Comparison of ENCODE assay signal across 10 cellular contexts in the genomic region with DNA sequence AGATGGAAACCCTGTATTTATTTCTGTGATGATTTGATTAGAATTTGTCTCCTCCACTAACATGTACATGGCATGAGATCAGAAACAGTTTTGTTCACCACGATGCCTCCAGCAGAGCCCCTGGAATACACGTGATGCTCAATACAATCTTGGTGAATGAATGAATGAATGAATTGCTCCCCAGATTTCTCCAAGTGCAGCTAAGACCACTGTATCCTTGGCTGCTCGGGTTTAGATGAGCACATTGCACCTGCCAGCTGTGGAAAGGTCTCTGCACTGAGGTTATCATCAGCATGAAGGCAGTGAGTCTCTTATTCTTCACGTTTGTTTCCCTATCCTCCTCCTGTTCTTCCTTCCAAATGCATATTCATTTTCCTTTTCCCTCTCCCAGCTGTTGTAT. TPM values are rescaled to one million over a fixed set of nuclear protein-coding genes. Genes with fewer than 3 reads are reported as not detected.
DNase-seq lines count a peak whose midpoint lies in the region; ATAC-seq and TF ChIP-seq lines count a peak whose summit lies in the region.
"Had no signal": no experiment of that assay in that cellular context is flagged by ENCODE, and none has a peak within 500 bp of the region (broad histone marks: within the 10 kb centered on the region; RNA-seq: fewer than 3 reads in every experiment).

No MANE protein-coding gene starts in this region.

- peak overlapping the region; percentile 99 for H3K4ac ChIP-seq in IMR-90 (ENCODE audit: low read depth, low read length)

- peak overlapping the region; percentile 66 for H2AFZ ChIP-seq in IMR-90 (replicated peaks; ENCODE audit: low read length, poor library complexity)

- peak overlapping the region; percentile 83 for H2AK9ac ChIP-seq in IMR-90 (replicated peaks; ENCODE audit: low read depth, low read length, poor library complexity)

- peak overlapping the region; percentile 98 for H2BK15ac ChIP-seq in IMR-90 (ENCODE audit: low read depth, low read length)

- WGBS in IMR-90 (ENCODE audit: extremely low coverage in 2 of 2, insufficient read length in 1 of 2), 2 experiments = no CpG with 5 or more reads among the region's 4 CpGs

- TF ChIP-seq CTCF in IMR-90 (conservative IDR thresholded peaks at IDR 0.05; ENCODE audit: low read depth, low read length) (no peak), natural killer cell (IDR thresholded peaks at IDR 0.05) (no peak)

- peak overlapping the region; percentile 99 for H2BK20ac ChIP-seq in IMR-90 (ENCODE audit: low read depth, low read length)

- peaks cover 31% of the 10 kb centered on the region for H3K9me1 ChIP-seq in IMR-90 (ENCODE audit: insufficient read depth, low read length)

- H3K27ac Mint-ChIP-seq in CD4-positive, alpha-beta memory T cell = peak overlapping the region; percentile 60 to 98 (median 96)
- H3K27ac Mint-ChIP-seq in activated naive CD4-positive, alpha-beta T cell treated with anti-CD3 and anti-CD28 coated beads, Interleukin-2, amount 50 U/mL, for 72 hours = peak overlapping the region; percentile 84
- peak overlapping the region; percentile 71 to 85 for H3K27ac Mint-ChIP-seq in natural killer cell

- H3K79me1 ChIP-seq in IMR-90 (ENCODE audit: low read depth in 1 of 2, low read length in 2 of 2) = peaks cover 35 to 73% of the 10 kb centered on the region in 2 experiments

- POLR2A ChIA-PET in CD4-positive, alpha-beta memory T cell (lab: Charles Lee; ENCODE audit: partially characterized antibody) = interaction anchor here (1.0 to 7.2 kb wide), 5 partner anchors 9 to 39 kb away, joined by 3 to 36 read pairs (median 8); partner anchors contain the start of genes AURKA, CASS4, CSTF1 and RTF2
- POLR2A ChIA-PET in IMR-90 (lab: Charles Lee; ENCODE audit: unreplicated experiment) = interaction anchor here (1.0 kb wide), 1 partner anchor 18 kb away, joined by 4 read pairs; the partner anchor contains the start of gene CASS4

- H3K9me3 Mint-ChIP-seq in CD4-positive, alpha-beta memory T cell = peaks cover 0 to 3% (median 0%) of the 10 kb centered on the region in 8 donors
- peaks cover 0 to 2% of the 10 kb centered on the region in 2 donors for H3K9me3 Mint-ChIP-seq in activated naive CD4-positive, alpha-beta T cell treated with anti-CD3 and anti-CD28 coated beads, Interleukin-2, amount 50 U/mL, for 72 hours
- H3K9me3 Mint-ChIP-seq in natural killer cell = no peaks in the 10 kb centered on the region

- dilution Hi-C loops in IMR-90 (cut with HindIII; ENCODE audit: low sequenced_read_pairs, unreplicated experiment) = no loop called here

- peak overlapping the region in 1 of 2 donors; percentile 63 for H3K4me3 ChIP-seq in CD4-positive, alpha-beta memory T cell (ENCODE audit: low read length in 2 of 2)
- no peak overlapping the region for H3K4me3 ChIP-seq in IMR-90 (ENCODE audit: insufficient read depth, low read depth, low read length)
- H3K4me3 ChIP-seq: mucosa of descending colon had no signal

- H3K56ac ChIP-seq in IMR-90 (ENCODE audit: extremely low read depth, insufficient read depth, low read length) = peak overlapping the region; percentile 95

- no peaks in the 10 kb centered on the region for H3K27me3 Mint-ChIP-seq in CD4-positive, alpha-beta memory T cell
- H3K27me3 Mint-ChIP-seq in natural killer cell (ENCODE audit: low read depth in 2 of 2) = no peaks in the 10 kb centered on the region

- peak overlapping the region; percentile 90 for H3K9ac ChIP-seq in IMR-90 (ENCODE audit: low read depth, low read length)

- H2BK5ac ChIP-seq in IMR-90 (ENCODE audit: low read depth, low read length, poor library complexity, severe bottlenecking) = peak overlapping the region; percentile 97

- H4K8ac ChIP-seq in IMR-90 (ENCODE audit: low read depth in 2 of 2, low read length in 2 of 2) = peak overlapping the region; percentile 94

- TF ChIP-seq POLR2A in IMR-90 (IDR thresholded peaks at IDR 0.05; ENCODE audit: low read depth, low read length) = no peak

- TF ChIP-seq RAD21 in IMR-90 (IDR thresholded peaks at IDR 0.05; ENCODE audit: low read length) = no peak

- H3K9me3 ChIP-seq in CD4-positive, alpha-beta memory T cell (ENCODE audit: control insufficient read depth in 1 of 2, low read length in 2 of 2) = no peaks in the 10 kb centered on the region
- H3K9me3 ChIP-seq in IMR-90 (ENCODE audit: control insufficient read depth, insufficient read depth, low read length) = no peaks in the 10 kb centered on the region
- H3K9me3 ChIP-seq: mucosa of descending colon, Peyer's patch had no signal

- no peaks in the 10 kb centered on the region for H4K20me1 ChIP-seq in IMR-90 (ENCODE audit: insufficient read depth, low read length)

- H3K36me3 ChIP-seq in CD4-positive, alpha-beta memory T cell (ENCODE audit: insufficient read depth, low read length) = no peaks in the 10 kb centered on the region
- peaks cover 8% of the 10 kb centered on the region for H3K36me3 ChIP-seq in IMR-90 (ENCODE audit: control insufficient read depth, insufficient read depth, low read length)
- H3K36me3 ChIP-seq: Peyer's patch had no signal

- H3K4me1 ChIP-seq in CD4-positive, alpha-beta memory T cell (ENCODE audit: insufficient read depth, low read length) = peaks cover 56% of the 10 kb centered on the region
- peaks cover 39% of the 10 kb centered on the region for H3K4me1 ChIP-seq in IMR-90 (ENCODE audit: control insufficient read depth, insufficient read depth, low read length)

- H2BK120ac ChIP-seq in IMR-90 (ENCODE audit: low read depth, low read length) = peak overlapping the region; percentile 100

- BruUV-seq in IMR-90 (replicated peaks; lab: Mats Ljungman, UMichigan) = TSS peak; percentile 39

- intact Hi-C loops in CD4-positive, alpha-beta memory T cell (cut with micrococcal nuclease) = no loop called here
- intact Hi-C loops in IMR-90 (cut with micrococcal nuclease) (no loop called here), natural killer cell (cut with micrococcal nuclease) (no loop called here)

- ATAC-seq in IMR-90 (ENCODE audit: low read depth) = no peak
- ATAC-seq in activated naive CD4-positive, alpha-beta T cell treated with anti-CD3 and anti-CD28 coated beads, Interleukin-2, amount 50 U/mL, for 72 hours = no peak
- ATAC-seq in natural killer cell = no peak
- ATAC-seq: mucosa of descending colon had no signal

- peaks cover 8 to 10% of the 10 kb centered on the region in 2 donors for H3K36me3 Mint-ChIP-seq in CD4-positive, alpha-beta memory T cell
- peaks cover 0 to 18% of the 10 kb centered on the region in 2 donors for H3K36me3 Mint-ChIP-seq in activated naive CD4-positive, alpha-beta T cell treated with anti-CD3 and anti-CD28 coated beads, Interleukin-2, amount 50 U/mL, for 72 hours
- H3K36me3 Mint-ChIP-seq in natural killer cell = no peaks in the 10 kb centered on the region

- CTCF ChIA-PET in CD4-positive, alpha-beta memory T cell (lab: Charles Lee; ENCODE audit: partially characterized antibody) = interaction anchor here (2.5 kb wide), 1 partner anchor 32 kb away, joined by 6 read pairs; no protein-coding TSS in a partner anchor
- CTCF ChIA-PET in IMR-90 (lab: Yijun Ruan, JAX) = no interaction called here

- no peak for DNase-seq in CD4-positive, alpha-beta memory T cell
- DNase-seq in IMR-90 = no peak
- no peak for DNase-seq in activated naive CD4-positive, alpha-beta T cell treated with anti-CD3 and anti-CD28 coated beads, Interleukin-2, amount 50 U/mL, for 72 hours (ENCODE audit: low spot score in 2 of 2)
- no peak for DNase-seq in natural killer cell
- no peak for DNase-seq in DMS79 treated with DMSO at 0.1 percent for 48 hours (lab: John Stamatoyannopoulos, UW)
- no peak for DNase-seq in stimulated activated CD4-positive, alpha-beta T cell treated with anti-CD3 and anti-CD28 coated beads, Interleukin-4, amount 100 ng/mL, for 4 hours
- DNase-seq in substantia nigra (lab: John Stamatoyannopoulos, UW) = no peak
- DNase-seq: mucosa of descending colon, NCI-H2171 treated with DMSO at 0.1 percent for 48 hours, Peyer's patch had no signal

- peak overlapping the region; percentile 99 for H3K23ac ChIP-seq in IMR-90 (ENCODE audit: low read depth, low read length)

- H3K27ac ChIP-seq in CD4-positive, alpha-beta memory T cell (ENCODE audit: low read depth, low read length) = peak overlapping the region; percentile 54
- H3K27ac ChIP-seq in IMR-90 (ENCODE audit: insufficient read depth, low read length) (peak overlapping the region; percentile 95), substantia nigra (ENCODE audit: low read depth, low read length, poor library complexity, severe bottlenecking) (no peak overlapping the region)

- H2AK5ac ChIP-seq in IMR-90 (ENCODE audit: low read depth, low read length) = peak overlapping the region; percentile 100

- in situ Hi-C loops in IMR-90 (cut with MboI; ENCODE audit: low sequenced_read_pairs) = no loop called here

- peak overlapping the region; percentile 99 for H3K14ac ChIP-seq in IMR-90 (replicated peaks; ENCODE audit: low read depth, low read length)

- H3K4me1 Mint-ChIP-seq in CD4-positive, alpha-beta memory T cell = peaks cover 49 to 86% (median 66%) of the 10 kb centered on the region in 4 donors
- H3K4me1 Mint-ChIP-seq in natural killer cell = peaks cover 53 to 61% of the 10 kb centered on the region in 2 donors

- H3K4me2 ChIP-seq in IMR-90 (ENCODE audit: low read depth, low read length) = peak overlapping the region; percentile 36

- no peaks in the 10 kb centered on the region for H3K27me3 ChIP-seq in CD4-positive, alpha-beta memory T cell (ENCODE audit: insufficient read depth, low read length)
- H3K27me3 ChIP-seq in IMR-90 (ENCODE audit: control insufficient read depth, insufficient read depth, low read length) = no peaks in the 10 kb centered on the region
- H3K27me3 ChIP-seq: Peyer's patch had no signal

- H4K5ac ChIP-seq in IMR-90 (ENCODE audit: low read depth, low read length) = peak overlapping the region; percentile 99

- peak overlapping the region; percentile 78 to 98 (median 92) for H3K4me3 Mint-ChIP-seq in CD4-positive, alpha-beta memory T cell
- peak overlapping the region; percentile 85 for H3K4me3 Mint-ChIP-seq in natural killer cell

- peak overlapping the region; percentile 98 for H3K18ac ChIP-seq in IMR-90 (ENCODE audit: low read depth, low read length)

- H4K91ac ChIP-seq in IMR-90 (ENCODE audit: insufficient read depth, low read depth, low read length) = peak overlapping the region; percentile 99

RNA-seq across cellular contexts. Expression of gene CASS4, which starts 17.9 kb away (rescaled TPM):
- total RNA-seq in CD4-positive, alpha-beta memory T cell = 10 to 100 TPM; 10.8 to 10.9 TPM
- polyA plus RNA-seq in CD4-positive, alpha-beta memory T cell = 1 to 10 TPM; 3.3 to 4.9 TPM
- total RNA-seq in IMR-90 (2012; rRNA removed) (25.8 and 26.1 TPM in 2 replicates), natural killer cell (10 to 100 TPM in 2 of 3 donors, 1 to 10 TPM in 1; 9.3 to 13.8 (median 13.4) TPM)
- polyA plus RNA-seq in IMR-90 (2012; rRNA removed) = 26.5 and 29.6 TPM in 2 replicates
- polyA plus RNA-seq in IMR-90 (2012; cell fraction: cytosol; rRNA removed) = 12.7 and 19.2 TPM in 2 replicates
- 28.4 and 44.9 TPM in 2 replicates for polyA plus RNA-seq in IMR-90 (2012; cell fraction: nucleus; rRNA removed; ENCODE audit: low replicate concordance)
- 1 to 10 TPM; 5.1 to 6.5 TPM for total RNA-seq in activated naive CD4-positive, alpha-beta T cell treated with anti-CD3 and anti-CD28 coated beads, Interleukin-2, amount 50 U/mL, for 72 hours

RNA-seq across cellular contexts. Expression of gene CSTF1, which starts 37.5 kb away (rescaled TPM):
- 10 to 100 TPM; 50.1 to 55.3 TPM for total RNA-seq in CD4-positive, alpha-beta memory T cell
- 10 to 100 TPM; 40.9 to 48.0 TPM for polyA plus RNA-seq in CD4-positive, alpha-beta memory T cell
- total RNA-seq in IMR-90 (2012; rRNA removed) = 86.4 and 105 TPM in 2 replicates
- polyA plus RNA-seq in IMR-90 (2012; rRNA removed) = 48.8 and 49.5 TPM in 2 replicates
- polyA plus RNA-seq in IMR-90 (2012; cell fraction: cytosol; rRNA removed) = 24.3 and 40.6 TPM in 2 replicates
- 28.6 and 46.9 TPM in 2 replicates for polyA plus RNA-seq in IMR-90 (2012; cell fraction: nucleus; rRNA removed; ENCODE audit: low replicate concordance)
- 10 to 100 TPM; 68.5 to 88.7 TPM for total RNA-seq in activated naive CD4-positive, alpha-beta T cell treated with anti-CD3 and anti-CD28 coated beads, Interleukin-2, amount 50 U/mL, for 72 hours
- 10 to 100 TPM; 15.8 to 24.3 (median 18.5) TPM for total RNA-seq in natural killer cell

RNA-seq across cellular contexts. Expression of gene AURKA, which starts 37.9 kb away (rescaled TPM):
- total RNA-seq in CD4-positive, alpha-beta memory T cell = 1 to 10 TPM; 1.3 to 1.7 TPM
- 1 to 10 TPM in 1 of 2 donors, under 1 TPM in 1; 0.81 to 2.8 TPM for polyA plus RNA-seq in CD4-positive, alpha-beta memory T cell
- 83.3 and 88.0 TPM in 2 replicates for total RNA-seq in IMR-90 (2012; rRNA removed)
- 63.7 and 68.0 TPM in 2 replicates for polyA plus RNA-seq in IMR-90 (2012; rRNA removed)
- polyA plus RNA-seq in IMR-90 (2012; cell fraction: cytosol; rRNA removed) = 21.7 and 43.0 TPM in 2 replicates
- 13.7 and 69.2 TPM in 2 replicates for polyA plus RNA-seq in IMR-90 (2012; cell fraction: nucleus; rRNA removed; ENCODE audit: low replicate concordance)
- 100 to 1,000 TPM in 1 of 2 donors, 10 to 100 TPM in 1; 93.0 to 130 TPM for total RNA-seq in activated naive CD4-positive, alpha-beta T cell treated with anti-CD3 and anti-CD28 coated beads, Interleukin-2, amount 50 U/mL, for 72 hours
- 1 to 10 TPM; 1.5 to 2.9 (median 2.0) TPM for total RNA-seq in natural killer cell

RNA-seq across cellular contexts. Expression of gene RTF2, which starts 38.5 kb away (rescaled TPM):
- total RNA-seq in CD4-positive, alpha-beta memory T cell = 10 to 100 TPM; 66.0 to 67.0 TPM
- polyA plus RNA-seq in CD4-positive, alpha-beta memory T cell = 100 to 1,000 TPM; 123 to 129 TPM
- total RNA-seq in IMR-90 (2012; rRNA removed) (109 and 118 TPM in 2 replicates), natural killer cell (10 to 100 TPM; 81.5 to 89.1 (median 83.4) TPM)
- 98.4 and 102 TPM in 2 replicates for polyA plus RNA-seq in IMR-90 (2012; rRNA removed)
- 73.2 and 76.9 TPM in 2 replicates for polyA plus RNA-seq in IMR-90 (2012; cell fraction: cytosol; rRNA removed)
- 59.0 and 86.9 TPM in 2 replicates for polyA plus RNA-seq in IMR-90 (2012; cell fraction: nucleus; rRNA removed; ENCODE audit: low replicate concordance)
- total RNA-seq in activated naive CD4-positive, alpha-beta T cell treated with anti-CD3 and anti-CD28 coated beads, Interleukin-2, amount 50 U/mL, for 72 hours = 10 to 100 TPM; 75.8 to 85.5 TPM

Comparison
In these comparisons a context has a peak if more than half of its experiments do, and no peak if none do; other contexts are left out.
1. RNA of gene AURKA, which starts 37.9 kb away (total RNA-seq): 93.0 to 130 TPM in activated naive CD4-positive, alpha-beta T cell treated with anti-CD3 and anti-CD28 coated beads, Interleukin-2, amount 50 U/mL, for 72 hours and 83.3 to 88.0 TPM in IMR-90; 1.5 to 2.9 TPM in natural killer cell and 1.3 to 1.7 TPM in CD4-positive, alpha-beta memory T cell; every median in the first group is over 10 times any median in the second.
2. Peak in every context shown above with its lines, with median percentiles within 50 percentile points of each other: H3K27ac Mint-ChIP-seq.